Comparison of ENCODE assay signal across 11 cellular contexts in the genomic region with DNA sequence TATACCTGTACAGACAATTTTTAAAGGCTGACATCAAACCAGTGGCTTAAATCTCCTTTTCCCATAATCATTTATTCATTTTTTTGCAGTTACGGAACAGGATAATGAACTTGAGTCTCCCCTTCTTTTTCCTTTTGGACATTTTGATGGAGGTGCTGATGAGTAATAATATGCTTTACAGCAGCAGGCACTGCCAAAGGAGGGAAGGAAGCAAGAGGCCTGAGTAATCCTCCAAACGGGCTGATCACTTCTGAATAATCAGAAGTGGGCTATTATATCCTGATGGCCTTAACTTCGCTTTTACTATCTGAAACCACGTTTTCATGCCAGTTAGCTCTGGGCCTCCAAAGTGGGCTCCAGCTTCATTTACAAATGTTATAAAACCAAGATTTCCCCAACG.
DNase-seq lines count a peak whose midpoint lies in the region; ATAC-seq, FAIRE-seq and TF ChIP-seq lines count a peak whose summit lies in the region.
"Had no signal": no experiment of that assay in that cellular context is flagged by ENCODE, and none has a peak within 500 bp of the region (broad histone marks: within the 10 kb centered on the region; RNA-seq: fewer than 3 reads in every experiment).

No MANE protein-coding gene starts in this region.

- peak overlapping the region; percentile 63 for H3K4me2 ChIP-seq in astrocyte (ENCODE audit: low read length)
- peak overlapping the region; percentile 98 for H3K4me2 ChIP-seq in keratinocyte (ENCODE audit: control insufficient read depth, extremely low read depth, insufficient read depth, low read depth, low read length)

- H3K4me3 ChIP-seq in astrocyte (ENCODE audit: insufficient read depth, low read depth, low read length) (peak overlapping the region; percentile 2), keratinocyte (ENCODE audit: control insufficient read depth in 2 of 3, extremely low read depth in 1 of 3, insufficient read depth in 2 of 3, low read depth in 1 of 3, low read length in 3 of 3) (peak overlapping the region in 2 of 3 experiments; percentile 34 to 53), tibial artery (peak overlapping the region; percentile 3 to 28)

- FAIRE-seq in astrocyte (lab: Jason Lieb, UNC) (peak; percentile 65), keratinocyte (lab: Jason Lieb, UNC) (peak; percentile 84)

- H3K27me3 Mint-ChIP-seq in activated T-cell treated with anti-CD3 and anti-CD28 coated beads, Interleukin-2, amount 50 U/mL, for 24 hours = no peaks in the 10 kb centered on the region
- no peaks in the 10 kb centered on the region for H3K27me3 Mint-ChIP-seq in astrocyte (ENCODE audit: low read depth, unreplicated experiment)

- H3K9me3 Mint-ChIP-seq in activated T-cell treated with anti-CD3 and anti-CD28 coated beads, Interleukin-2, amount 50 U/mL, for 24 hours = no peaks in the 10 kb centered on the region
- H3K9me3 Mint-ChIP-seq in astrocyte (ENCODE audit: unreplicated experiment) = no peaks in the 10 kb centered on the region

- H3K9me1 ChIP-seq in keratinocyte (ENCODE audit: control insufficient read depth, extremely low read depth, insufficient read depth, low read length) = no peaks in the 10 kb centered on the region

- H3K4me1 Mint-ChIP-seq in activated T-cell treated with anti-CD3 and anti-CD28 coated beads, Interleukin-2, amount 50 U/mL, for 24 hours (ENCODE audit: low read depth) = peaks cover 98% of the 10 kb centered on the region
- H3K4me1 Mint-ChIP-seq in astrocyte (ENCODE audit: low read depth, unreplicated experiment) = peaks cover 44% of the 10 kb centered on the region

- H3K4me3 Mint-ChIP-seq in activated T-cell treated with anti-CD3 and anti-CD28 coated beads, Interleukin-2, amount 50 U/mL, for 24 hours = peak overlapping the region; percentile 63
- H3K4me3 Mint-ChIP-seq in astrocyte (ENCODE audit: unreplicated experiment) = no peak overlapping the region

- H3K27ac ChIP-seq in astrocyte (ENCODE audit: low read depth, low read length) (peak overlapping the region; percentile 77), keratinocyte (ENCODE audit: control insufficient read depth, insufficient read depth, low read length) (peak overlapping the region; percentile 97), tibial artery (peak overlapping the region; percentile 94 to 99)

- H3K36me3 Mint-ChIP-seq in activated T-cell treated with anti-CD3 and anti-CD28 coated beads, Interleukin-2, amount 50 U/mL, for 24 hours (ENCODE audit: low read depth) = peaks cover 72% of the 10 kb centered on the region
- peaks cover 18% of the 10 kb centered on the region for H3K36me3 Mint-ChIP-seq in astrocyte (ENCODE audit: low read depth, unreplicated experiment)

- no peak for ATAC-seq in left colon

- H3K36me3 ChIP-seq in astrocyte (ENCODE audit: insufficient read depth, low read length) = peaks cover 19% of the 10 kb centered on the region
- H3K36me3 ChIP-seq in keratinocyte (ENCODE audit: control insufficient read depth in 2 of 2, extremely low read depth in 1 of 2, insufficient read depth in 2 of 2, low read length in 2 of 2) = peaks cover 0 to 26% of the 10 kb centered on the region in 2 experiments
- H3K36me3 ChIP-seq in tibial artery = peaks cover 3 to 9% (median 5%) of the 10 kb centered on the region in 3 donors

- H3K27ac Mint-ChIP-seq in activated T-cell treated with anti-CD3 and anti-CD28 coated beads, Interleukin-2, amount 50 U/mL, for 24 hours = no peak overlapping the region
- peak overlapping the region; percentile 16 for H3K27ac Mint-ChIP-seq in astrocyte (ENCODE audit: unreplicated experiment)

- H3K4me1 ChIP-seq in astrocyte (ENCODE audit: insufficient read depth, low read length) (peaks cover 47% of the 10 kb centered on the region), keratinocyte (ENCODE audit: control insufficient read depth, extremely low read depth, insufficient read depth, low read length) (peaks cover 51% of the 10 kb centered on the region), tibial artery (peaks cover 0 to 98% (median 63%) of the 10 kb centered on the region in 4 donors)

- intact Hi-C loops in tibial artery (cut with DNase I; ENCODE audit: low total_unique reads) (no loop called here), left colon (cut with DNase I, micrococcal nuclease) (no loop called here)

- no peaks in the 10 kb centered on the region for H3K9me3 ChIP-seq in astrocyte (ENCODE audit: insufficient read depth, low read depth, low read length)
- H3K9me3 ChIP-seq in keratinocyte (ENCODE audit: control insufficient read depth, low read depth, low read length) = no peaks in the 10 kb centered on the region
- no peaks in the 10 kb centered on the region for H3K9me3 ChIP-seq in tibial artery

- no peaks in the 10 kb centered on the region for H3K27me3 ChIP-seq in astrocyte (ENCODE audit: insufficient read depth, low read length)
- H3K27me3 ChIP-seq in keratinocyte (ENCODE audit: control insufficient read depth, extremely low read depth, insufficient read depth, low read length) = no peaks in the 10 kb centered on the region
- H3K27me3 ChIP-seq in tibial artery = no peaks in the 10 kb centered on the region

- TF ChIP-seq CTCF in astrocyte (IDR thresholded peaks at IDR 0.05; ENCODE audit: insufficient read depth, low read depth, low read length) (no peak), keratinocyte (optimal IDR thresholded peaks at IDR 0.05 in 1 of 3, IDR thresholded peaks at IDR 0.05 in 1 of 3, conservative IDR thresholded peaks at IDR 0.05 in 1 of 3; ENCODE audit: extremely low read depth in 1 of 3, insufficient read depth in 2 of 3, low read length in 3 of 3) (no peak), tibial artery (IDR thresholded peaks at IDR 0.05) (no peak)

- peaks cover 37% of the 10 kb centered on the region for H4K20me1 ChIP-seq in astrocyte (ENCODE audit: insufficient read depth, low read length)
- no peaks in the 10 kb centered on the region for H4K20me1 ChIP-seq in keratinocyte (ENCODE audit: control insufficient read depth, extremely low read depth, insufficient read depth, low read length)

- dilution Hi-C loops in keratinocyte (cut with MboI; ENCODE audit: extremely low pct_ligation_motif_present, low sequenced_read_pairs) = no loop called here

- H2AFZ ChIP-seq in astrocyte (ENCODE audit: low read depth, low read length) = no peak overlapping the region
- no peak overlapping the region for H2AFZ ChIP-seq in keratinocyte (ENCODE audit: control insufficient read depth, low read length)

- peaks cover 97% of the 10 kb centered on the region for H3K79me2 ChIP-seq in astrocyte (ENCODE audit: insufficient read depth, low read length)
- H3K79me2 ChIP-seq in keratinocyte (ENCODE audit: control insufficient read depth, insufficient read depth, low read length) = peaks cover 70% of the 10 kb centered on the region

- H3K9ac ChIP-seq in astrocyte (ENCODE audit: low read length) = peak overlapping the region; percentile 60
- H3K9ac ChIP-seq in keratinocyte (ENCODE audit: control insufficient read depth, extremely low read depth, insufficient read depth, low read length) = peak overlapping the region; percentile 73

- no peak for DNase-seq in activated T-cell treated with anti-CD3 and anti-CD28 coated beads, Interleukin-2, amount 50 U/mL, for 24 hours
- DNase-seq in activated T-cell treated with anti-CD3 and anti-CD28 coated beads for 4 hours (no peak), astrocyte (ENCODE audit: low read depth) (peak; percentile 81), keratinocyte (ENCODE audit: low read depth, low spot score) (no peak), tibial artery (no peak), NCI-H187 (lab: John Stamatoyannopoulos, UW) (no peak), left colon (no peak), anterior cingulate cortex (lab: John Stamatoyannopoulos, UW) (no peak)
- DNase-seq: activated CD4-positive, alpha-beta T cell treated with anti-CD3 and anti-CD28 coated beads, Interleukin-2, amount 50 U/mL, for 1 hour; cerebellar nuclear complex; stimulated activated CD4-positive, alpha-beta T cell treated with anti-CD3 and anti-CD28 coated beads, Interleukin-12 subunit alpha, Interleukin-12 subunit beta, amount 100 ng/mL, for 4 hours had no signal
